In the genomic region with DNA sequence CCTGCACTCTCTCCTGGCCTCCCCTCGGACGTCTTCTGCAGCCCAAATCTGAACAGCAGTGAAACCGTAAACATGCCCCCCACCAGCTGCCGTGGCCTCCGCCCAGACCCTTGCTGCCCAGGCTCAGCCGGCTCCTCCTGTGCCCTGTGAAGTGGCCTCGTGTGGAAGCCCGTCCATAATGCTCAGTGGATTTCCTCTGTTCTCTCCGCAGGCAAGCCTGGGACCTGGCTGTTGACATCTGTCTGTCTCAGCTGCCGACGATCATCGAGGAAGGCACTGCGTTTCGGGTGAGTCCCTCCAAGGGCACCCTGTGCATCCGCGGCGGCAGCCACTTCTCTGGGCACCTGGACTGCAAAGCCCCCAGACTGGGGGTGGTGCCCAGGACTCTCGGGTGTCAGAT, we compare ENCODE assay signal across 15 cellular contexts.
"Had no signal": no experiment of that assay in that cellular context is flagged by ENCODE, and none has a peak within 500 bp of the region (broad histone marks: within the 10 kb centered on the region; RNA-seq: fewer than 3 reads in every experiment).

No MANE protein-coding gene starts in this region.

- H3K4me3 ChIP-seq: psoas muscle, right lobe of liver, smooth muscle cell had no signal

- H3K36me3 ChIP-seq: right lobe of liver had no signal

- H3K27me3 ChIP-seq: foreskin keratinocyte, right lobe of liver had no signal

- H3K9me3 Mint-ChIP-seq: dendritic cell treated with granulocyte-macrophage colony-stimulating factor and Interleukin-4, amounts not matched to agents 40 ng/mL and 50 ng/mL, for 4 days; nephron progenitor cell; stimulated activated naive CD8-positive, alpha-beta T cell treated with anti-CD3 and anti-CD28 coated beads, Interleukin-15, Interleukin-2, amounts not matched to agents 100 ng/mL and 50 ng/mL, for 24 hours; type B pancreatic cell had no signal

- H3K27me3 Mint-ChIP-seq: dendritic cell treated with granulocyte-macrophage colony-stimulating factor and Interleukin-4, amounts not matched to agents 40 ng/mL and 50 ng/mL, for 4 days; stimulated activated naive CD8-positive, alpha-beta T cell treated with anti-CD3 and anti-CD28 coated beads, Interleukin-15, Interleukin-2, amounts not matched to agents 100 ng/mL and 50 ng/mL, for 24 hours; type B pancreatic cell had no signal

- H3K27ac ChIP-seq: foreskin keratinocyte, psoas muscle, right lobe of liver had no signal

- H3K27ac Mint-ChIP-seq: dendritic cell treated with granulocyte-macrophage colony-stimulating factor and Interleukin-4, amounts not matched to agents 40 ng/mL and 50 ng/mL, for 4 days; type B pancreatic cell had no signal

- H3K9me3 ChIP-seq: psoas muscle, right lobe of liver had no signal

- H3K4me3 Mint-ChIP-seq: dendritic cell treated with granulocyte-macrophage colony-stimulating factor and Interleukin-4, amounts not matched to agents 40 ng/mL and 50 ng/mL, for 4 days; nephron progenitor cell; stimulated activated naive CD8-positive, alpha-beta T cell treated with anti-CD3 and anti-CD28 coated beads, Interleukin-15, Interleukin-2, amounts not matched to agents 100 ng/mL and 50 ng/mL, for 24 hours; type B pancreatic cell had no signal

- H3K4me1 ChIP-seq: foreskin keratinocyte, right lobe of liver had no signal

- DNase-seq: activated CD4-positive, alpha-beta T cell treated with anti-CD3 and anti-CD28 coated beads, Interleukin-2, amount 50 U/mL, for 48 hours; activated CD4-positive, CD25-positive, alpha-beta regulatory T cell; activated CD8-positive, alpha-beta memory T cell treated with anti-CD3 and anti-CD28 coated beads, Interleukin-2, amount 50 U/mL, for 4 hours; anterior cingulate cortex; cerebellar nuclear complex; effector memory CD4-positive, alpha-beta T cell; foreskin keratinocyte; nephron progenitor cell; SW 1271 had no signal

- ATAC-seq: foreskin keratinocyte, psoas muscle, right lobe of liver had no signal
